In genomic region chr2:197269173-197269572, GRCh38 we compare ENCODE assay signal across 9 cellular contexts. TPM values are rescaled to one million over a fixed set of nuclear protein-coding genes. Genes with fewer than 3 reads are reported as not detected.
DNase-seq lines count a peak whose midpoint lies in the region; ATAC-seq and TF ChIP-seq lines count a peak whose summit lies in the region.
"Had no signal": no experiment of that assay in that cellular context is flagged by ENCODE, and none has a peak within 500 bp of the region (broad histone marks: within the 10 kb centered on the region; RNA-seq: fewer than 3 reads in every experiment).

No MANE protein-coding gene starts in this region.

- H3K27ac Mint-ChIP-seq in activated T-helper 1 cell treated with anti-CD3 and anti-CD28 coated beads, Interleukin-12 subunit alpha, Interleukin-12 subunit beta, Interleukin-2, Interleukin-4 antibody, amounts not matched to agents 30 ng/mL and 10 ng/mL and 1 ng/mL, durations not matched to agents 14 hours and 24 hours and 36 hours = peak overlapping the region; percentile 90

- peak; percentile 37 to 47 for ATAC-seq in activated CD4-positive, CD25-positive, alpha-beta regulatory T cell treated with anti-CD3 and anti-CD28 coated beads, Interleukin-2, amount 50 U/mL, for 24 hours
- ATAC-seq in HG02610 (IDR thresholded peaks at IDR 0.05; ENCODE audit: unreplicated experiment) (peak; percentile 81), sciatic nerve (peak; percentile 32)

- H3K4me3 ChIP-seq in suprapubic skin = no peak overlapping the region
- H3K4me3 ChIP-seq: BLaER1 treated with 17β-estradiol and CSF1 and Interleukin-3, amounts not matched to agents 10 nM and 100 nM had no signal

- no peak for TF ChIP-seq EP300 in suprapubic skin (IDR thresholded peaks at IDR 0.05)

- whole genome bisulfite sequencing in suprapubic skin = 52% methylated on average over 4 of the region's 4 CpGs

- no peaks in the 10 kb centered on the region for H3K9me3 Mint-ChIP-seq in activated T-helper 1 cell treated with anti-CD3 and anti-CD28 coated beads, Interleukin-12 subunit alpha, Interleukin-12 subunit beta, Interleukin-2, Interleukin-4 antibody, amounts not matched to agents 30 ng/mL and 10 ng/mL and 1 ng/mL, durations not matched to agents 14 hours and 24 hours and 36 hours

- intact Hi-C loops in activated T-helper 1 cell treated with anti-CD3 and anti-CD28 coated beads, Interleukin-12 subunit alpha, Interleukin-12 subunit beta, Interleukin-2, Interleukin-4 antibody, amounts not matched to agents 30 ng/mL and 10 ng/mL and 1 ng/mL, durations not matched to agents 14 hours and 24 hours and 36 hours (cut with micrococcal nuclease) = loop anchor here (1.0 kb wide), 2 partner anchors 10 to 18 kb away; no protein-coding TSS in a partner anchor
- intact Hi-C loops in sciatic nerve (cut with DNase I) = no loop called here

- no peak for TF ChIP-seq POLR2A in suprapubic skin (IDR thresholded peaks at IDR 0.05)

- H3K4me3 Mint-ChIP-seq in activated T-helper 1 cell treated with anti-CD3 and anti-CD28 coated beads, Interleukin-12 subunit alpha, Interleukin-12 subunit beta, Interleukin-2, Interleukin-4 antibody, amounts not matched to agents 30 ng/mL and 10 ng/mL and 1 ng/mL, durations not matched to agents 14 hours and 24 hours and 36 hours = peak overlapping the region; percentile 6

- no peak overlapping the region for H3K27ac ChIP-seq in suprapubic skin
- H3K27ac ChIP-seq: BLaER1 treated with 17β-estradiol and CSF1 and Interleukin-3, amounts not matched to agents 10 nM and 100 nM had no signal

- H3K27me3 Mint-ChIP-seq in activated T-helper 1 cell treated with anti-CD3 and anti-CD28 coated beads, Interleukin-12 subunit alpha, Interleukin-12 subunit beta, Interleukin-2, Interleukin-4 antibody, amounts not matched to agents 30 ng/mL and 10 ng/mL and 1 ng/mL, durations not matched to agents 14 hours and 24 hours and 36 hours (ENCODE audit: insufficient read depth) = no peaks in the 10 kb centered on the region

- no peaks in the 10 kb centered on the region for H3K27me3 ChIP-seq in suprapubic skin
- H3K27me3 ChIP-seq: BLaER1 treated with 17β-estradiol and CSF1 and Interleukin-3, amounts not matched to agents 10 nM and 100 nM had no signal

- H3K36me3 ChIP-seq in suprapubic skin = no peaks in the 10 kb centered on the region

- peaks cover 29% of the 10 kb centered on the region for H3K36me3 Mint-ChIP-seq in activated T-helper 1 cell treated with anti-CD3 and anti-CD28 coated beads, Interleukin-12 subunit alpha, Interleukin-12 subunit beta, Interleukin-2, Interleukin-4 antibody, amounts not matched to agents 30 ng/mL and 10 ng/mL and 1 ng/mL, durations not matched to agents 14 hours and 24 hours and 36 hours (ENCODE audit: low read depth)

- TF ChIP-seq CTCF in suprapubic skin (IDR thresholded peaks at IDR 0.05) = no peak

- peaks cover 11% of the 10 kb centered on the region for H3K4me1 ChIP-seq in suprapubic skin

- peaks cover 89% of the 10 kb centered on the region for H3K4me1 Mint-ChIP-seq in activated T-helper 1 cell treated with anti-CD3 and anti-CD28 coated beads, Interleukin-12 subunit alpha, Interleukin-12 subunit beta, Interleukin-2, Interleukin-4 antibody, amounts not matched to agents 30 ng/mL and 10 ng/mL and 1 ng/mL, durations not matched to agents 14 hours and 24 hours and 36 hours (ENCODE audit: low read depth)

- no peak for DNase-seq in activated CD4-positive, CD25-positive, alpha-beta regulatory T cell (lab: John Stamatoyannopoulos, UW)
- no peak for DNase-seq in activated T-helper 1 cell treated with anti-CD3 and anti-CD28 coated beads, Interleukin-12 subunit alpha, Interleukin-12 subunit beta, Interleukin-2, Interleukin-4 antibody, amounts not matched to agents 30 ng/mL and 10 ng/mL and 1 ng/mL, durations not matched to agents 14 hours and 24 hours and 36 hours (ENCODE audit: low spot score)
- no peak for DNase-seq in sciatic nerve (ENCODE audit: low spot score)
- DNase-seq in suprapubic skin (ENCODE audit: low spot score in 2 of 2) = no peak
- no peak for DNase-seq in NCI-H526 treated with DMSO at 0.1 percent for 48 hours (lab: John Stamatoyannopoulos, UW)
- DNase-seq in stimulated activated CD4-positive, alpha-beta T cell treated with anti-CD3 and anti-CD28 coated beads, Interleukin-4, amount 100 ng/mL, for 1 hour = no peak

- H3K9me3 ChIP-seq in suprapubic skin = no peaks in the 10 kb centered on the region
- H3K9me3 ChIP-seq: BLaER1 treated with 17β-estradiol and CSF1 and Interleukin-3, amounts not matched to agents 10 nM and 100 nM had no signal

RNA-seq across cellular contexts. Expression of gene ANKRD44, which starts 41.4 kb away (rescaled TPM):
- total RNA-seq in activated T-helper 1 cell treated with anti-CD3 and anti-CD28 coated beads, Interleukin-12 subunit alpha, Interleukin-12 subunit beta, Interleukin-2, Interleukin-4 antibody, amounts not matched to agents 30 ng/mL and 10 ng/mL and 1 ng/mL, durations not matched to agents 14 hours and 24 hours and 36 hours = 153 and 159 TPM in 2 replicates
- total RNA-seq in sciatic nerve (77.8 TPM), suprapubic skin (10 to 100 TPM in 3 of 4 donors, 1 to 10 TPM in 1; 6.3 to 34.4 (median 17.8) TPM)
